Comparison of ENCODE assay signal across 20 cellular contexts in the genomic region with DNA sequence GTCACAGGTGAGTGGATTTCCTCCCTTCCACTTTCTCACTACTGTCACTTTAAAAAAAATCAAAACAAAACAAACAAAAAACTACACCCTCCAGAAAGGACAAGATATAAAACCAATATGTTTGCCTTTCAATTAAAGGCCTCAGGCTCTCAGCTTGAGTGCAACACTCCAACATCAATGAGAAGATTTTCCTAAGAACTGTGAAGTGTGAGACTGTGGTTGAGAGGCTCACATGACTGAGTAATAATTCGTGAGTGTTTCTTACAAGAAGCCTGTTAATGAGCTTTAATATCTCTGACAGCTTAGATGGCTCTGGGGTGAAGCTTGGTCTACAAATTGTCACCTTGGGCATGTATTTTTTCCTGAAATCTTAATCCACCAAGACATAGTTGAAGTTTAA.
"Had no signal": no experiment of that assay in that cellular context is flagged by ENCODE, and none has a peak within 500 bp of the region (broad histone marks: within the 10 kb centered on the region; RNA-seq: fewer than 3 reads in every experiment).

No MANE protein-coding gene starts in this region.

- ATAC-seq: activated CD8-positive, alpha-beta memory T cell treated with anti-CD3 and anti-CD28 coated beads, Interleukin-2, amount 10 ng/mL, durations not matched to agents 7 days and 5 days; activated CD8-positive, alpha-beta T cell treated with anti-CD3 and anti-CD28 coated beads for 36 hours; effector memory CD8-positive, alpha-beta T cell; naive thymus-derived CD4-positive, alpha-beta T cell; stimulated activated naive B cell treated with anti-CD40 and anti-IgM and Interleukin-4, amounts not matched to agents 10 μg/mL and 1 μg/mL and 100 μg/mL, for 72 hours had no signal

- H3K4me3 Mint-ChIP-seq: activated CD4-positive, alpha-beta T cell treated with anti-CD3 and anti-CD28 coated beads, Interleukin-2, amount 10 ng/mL, durations not matched to agents 24 days and 14 days; activated CD8-positive, alpha-beta memory T cell treated with anti-CD3 and anti-CD28 coated beads, Interleukin-2, amount 10 ng/mL, durations not matched to agents 7 days and 5 days; activated CD8-positive, alpha-beta T cell treated with anti-CD3 and anti-CD28 coated beads for 36 hours; activated naive CD4-positive, alpha-beta T cell treated with anti-CD3 and anti-CD28 coated beads, Interleukin-2, amount 10 ng/mL, durations not matched to agents 7 days and 5 days; effector memory CD8-positive, alpha-beta T cell; naive thymus-derived CD4-positive, alpha-beta T cell; stimulated activated naive B cell treated with anti-CD40 and anti-IgM and Interleukin-4, amounts not matched to agents 10 μg/mL and 1 μg/mL and 100 μg/mL, for 72 hours had no signal

- H3K27me3 Mint-ChIP-seq: activated CD4-positive, alpha-beta T cell treated with anti-CD3 and anti-CD28 coated beads, Interleukin-2, amount 10 ng/mL, durations not matched to agents 24 days and 14 days; activated CD8-positive, alpha-beta memory T cell treated with anti-CD3 and anti-CD28 coated beads, Interleukin-2, amount 10 ng/mL, durations not matched to agents 7 days and 5 days; activated CD8-positive, alpha-beta T cell treated with anti-CD3 and anti-CD28 coated beads for 36 hours; activated naive CD4-positive, alpha-beta T cell treated with anti-CD3 and anti-CD28 coated beads, Interleukin-2, amount 10 ng/mL, durations not matched to agents 7 days and 5 days; effector memory CD8-positive, alpha-beta T cell; stimulated activated naive B cell treated with anti-CD40 and anti-IgM and Interleukin-4, amounts not matched to agents 10 μg/mL and 1 μg/mL and 100 μg/mL, for 72 hours had no signal

- H3K27ac ChIP-seq: colonic mucosa, dorsolateral prefrontal cortex, esophagus muscularis mucosa, gastrocnemius medialis had no signal

- DNase-seq: activated CD4-positive, alpha-beta T cell treated with anti-CD3 and anti-CD28 coated beads, Interleukin-2, amount 10 ng/mL, durations not matched to agents 24 days and 14 days; activated CD8-positive, alpha-beta memory T cell treated with anti-CD3 and anti-CD28 coated beads, Interleukin-2, amount 10 ng/mL, durations not matched to agents 7 days and 5 days; activated CD8-positive, alpha-beta T cell treated with anti-CD3 and anti-CD28 coated beads for 36 hours; activated effector memory CD4-positive, alpha-beta T cell treated with anti-CD3 and anti-CD28 coated beads, Interleukin-2, amount 50 U/mL, for 16 hours; activated naive CD4-positive, alpha-beta T cell treated with anti-CD3 and anti-CD28 coated beads, Interleukin-2, amount 10 ng/mL, durations not matched to agents 7 days and 5 days; activated T-cell treated with anti-CD3 and anti-CD28 coated beads for 4 hours; amygdala; colonic mucosa; dorsolateral prefrontal cortex; effector memory CD8-positive, alpha-beta T cell; head of caudate nucleus; hypothalamus; mesendoderm; naive thymus-derived CD4-positive, alpha-beta T cell; stimulated activated CD4-positive, alpha-beta T cell treated with anti-CD3 and anti-CD28 coated beads, Interleukin-2, amount 100 ng/mL, for 48 hours; stimulated activated CD8-positive, alpha-beta memory T cell treated with anti-CD3 and anti-CD28 coated beads, Interleukin-4, amount 100 ng/mL, for 48 hours; stimulated activated naive B cell treated with anti-CD40 and anti-IgM and Interleukin-4, amounts not matched to agents 10 μg/mL and 1 μg/mL and 100 μg/mL, for 72 hours; trophoblast cell had no signal

- H3K9me3 ChIP-seq: colonic mucosa, esophagus muscularis mucosa, gastrocnemius medialis had no signal

- H3K4me1 Mint-ChIP-seq: activated CD4-positive, alpha-beta T cell treated with anti-CD3 and anti-CD28 coated beads, Interleukin-2, amount 10 ng/mL, durations not matched to agents 24 days and 14 days; activated CD8-positive, alpha-beta memory T cell treated with anti-CD3 and anti-CD28 coated beads, Interleukin-2, amount 10 ng/mL, durations not matched to agents 7 days and 5 days; activated naive CD4-positive, alpha-beta T cell treated with anti-CD3 and anti-CD28 coated beads, Interleukin-2, amount 10 ng/mL, durations not matched to agents 7 days and 5 days; naive thymus-derived CD4-positive, alpha-beta T cell; stimulated activated naive B cell treated with anti-CD40 and anti-IgM and Interleukin-4, amounts not matched to agents 10 μg/mL and 1 μg/mL and 100 μg/mL, for 72 hours had no signal

- H3K36me3 ChIP-seq: colonic mucosa, esophagus muscularis mucosa, gastrocnemius medialis had no signal

- H3K4me1 ChIP-seq: colonic mucosa, gastrocnemius medialis had no signal

- H3K27ac Mint-ChIP-seq: activated CD4-positive, alpha-beta T cell treated with anti-CD3 and anti-CD28 coated beads, Interleukin-2, amount 10 ng/mL, durations not matched to agents 24 days and 14 days; activated CD8-positive, alpha-beta memory T cell treated with anti-CD3 and anti-CD28 coated beads, Interleukin-2, amount 10 ng/mL, durations not matched to agents 7 days and 5 days; activated CD8-positive, alpha-beta T cell treated with anti-CD3 and anti-CD28 coated beads for 36 hours; activated naive CD4-positive, alpha-beta T cell treated with anti-CD3 and anti-CD28 coated beads, Interleukin-2, amount 10 ng/mL, durations not matched to agents 7 days and 5 days; effector memory CD8-positive, alpha-beta T cell; naive thymus-derived CD4-positive, alpha-beta T cell; stimulated activated naive B cell treated with anti-CD40 and anti-IgM and Interleukin-4, amounts not matched to agents 10 μg/mL and 1 μg/mL and 100 μg/mL, for 72 hours had no signal

- H3K36me3 Mint-ChIP-seq: activated CD8-positive, alpha-beta memory T cell treated with anti-CD3 and anti-CD28 coated beads, Interleukin-2, amount 10 ng/mL, durations not matched to agents 7 days and 5 days; activated naive CD4-positive, alpha-beta T cell treated with anti-CD3 and anti-CD28 coated beads, Interleukin-2, amount 10 ng/mL, durations not matched to agents 7 days and 5 days; naive thymus-derived CD4-positive, alpha-beta T cell; stimulated activated naive B cell treated with anti-CD40 and anti-IgM and Interleukin-4, amounts not matched to agents 10 μg/mL and 1 μg/mL and 100 μg/mL, for 72 hours had no signal

- H3K9me3 Mint-ChIP-seq: activated CD4-positive, alpha-beta T cell treated with anti-CD3 and anti-CD28 coated beads, Interleukin-2, amount 10 ng/mL, durations not matched to agents 24 days and 14 days; activated CD8-positive, alpha-beta T cell treated with anti-CD3 and anti-CD28 coated beads for 36 hours; activated naive CD4-positive, alpha-beta T cell treated with anti-CD3 and anti-CD28 coated beads, Interleukin-2, amount 10 ng/mL, durations not matched to agents 7 days and 5 days; stimulated activated naive B cell treated with anti-CD40 and anti-IgM and Interleukin-4, amounts not matched to agents 10 μg/mL and 1 μg/mL and 100 μg/mL, for 72 hours had no signal

- H3K4me3 ChIP-seq: colonic mucosa, dorsolateral prefrontal cortex, esophagus muscularis mucosa, gastrocnemius medialis had no signal
